ENCODE assay signal across 18 cellular contexts in genomic region chr13:25879466-25879865, GRCh38.
DNase-seq lines count a peak whose midpoint lies in the region; ATAC-seq and TF ChIP-seq lines count a peak whose summit lies in the region.
"Had no signal": no experiment of that assay in that cellular context is flagged by ENCODE, and none has a peak within 500 bp of the region (broad histone marks: within the 10 kb centered on the region; RNA-seq: fewer than 3 reads in every experiment).

No MANE protein-coding gene starts in this region.

- H3K9me3 Mint-ChIP-seq in WTC11 = peaks cover 3% of the 10 kb centered on the region; the same call in 1 of the 2 replicates
- H3K9me3 Mint-ChIP-seq: GM23338, H9 had no signal

- peak overlapping the region; percentile 99 for H3K27ac ChIP-seq in KOPT-K1 (ENCODE audit: low read depth, low read length, poor library complexity, severe bottlenecking)
- H3K27ac ChIP-seq: A549 had no signal

- peak; percentile 45 for DNase-seq in NCI-H748 (lab: John Stamatoyannopoulos, UW; ENCODE audit: unreplicated experiment)
- DNase-seq in NCI-H748 treated with DMSO at 0.1 percent for 48 hours (lab: John Stamatoyannopoulos, UW) = no peak
- no peak for DNase-seq in WTC11 (ENCODE audit: low spot score)
- DNase-seq in pons (ENCODE audit: low spot score) = no peak
- no peak for DNase-seq in omental fat pad (ENCODE audit: low spot score)
- no peak for DNase-seq in SHP77 (lab: John Stamatoyannopoulos, UW)
- DNase-seq: 8988T; C1 segment of cervical spinal cord; Calu3; CD4-positive, alpha-beta memory T cell; COR-L47; DMS79; GF-D8; H9 had no signal

- POLR2A ChIA-PET in WTC11 (lab: Charles Lee) = no interaction called here

- no peak overlapping the region for H3K4me3 Mint-ChIP-seq in WTC11
- H3K4me3 Mint-ChIP-seq: CD4-positive, alpha-beta memory T cell; GM23338; H9 had no signal

- no peak overlapping the region for H3K27ac Mint-ChIP-seq in WTC11
- H3K27ac Mint-ChIP-seq: GM23338 had no signal

- TF ChIP-seq CTCF in WTC11 (IDR thresholded peaks at IDR 0.05) (no peak), omental fat pad (IDR thresholded peaks at IDR 0.05) (no peak)

- H3K4me1 Mint-ChIP-seq in WTC11 = peaks cover 62% of the 10 kb centered on the region

- no peaks in the 10 kb centered on the region for H3K9me3 ChIP-seq in KOPT-K1 (ENCODE audit: insufficient read depth, low read length, poor library complexity, severe bottlenecking)
- H3K9me3 ChIP-seq: A549 had no signal

- ATAC-seq in WTC11 (no peak), omental fat pad (ENCODE audit: low FRiP score) (no peak)
- ATAC-seq: A549, GM23338, HCT116 had no signal

- CTCF ChIA-PET in WTC11 (lab: Charles Lee) = no interaction called here

- no peaks in the 10 kb centered on the region for H3K36me3 ChIP-seq in KOPT-K1 (ENCODE audit: insufficient read depth, low read length)

- no peaks in the 10 kb centered on the region; the same call in none of the 2 replicates for H3K27me3 Mint-ChIP-seq in WTC11 (ENCODE audit: low read depth)
- H3K27me3 Mint-ChIP-seq: CD4-positive, alpha-beta memory T cell had no signal

- H3K36me3 Mint-ChIP-seq in WTC11 = 0 out of 2 replicates have a peak, but pooled peaks cover 3% of the 10 kb centered on the region
- H3K36me3 Mint-ChIP-seq: CD4-positive, alpha-beta memory T cell had no signal

TF ChIP-seq in WTC11, 78 proteins besides CTCF, POLR2A, EP300 and RAD21:
- no peak for TF ChIP-seq FOXJ3 (CRISPR knock-in tag; IDR thresholded peaks at IDR 0.05; ENCODE audit: borderline replicate concordance)
- TF ChIP-seq ZNF121 (CRISPR knock-in tag; IDR thresholded peaks at IDR 0.05) = peak; percentile 45; the same call in 1 of the 2 replicates
